Comparison of ENCODE assay signal across 8 cellular contexts in the genomic region with DNA sequence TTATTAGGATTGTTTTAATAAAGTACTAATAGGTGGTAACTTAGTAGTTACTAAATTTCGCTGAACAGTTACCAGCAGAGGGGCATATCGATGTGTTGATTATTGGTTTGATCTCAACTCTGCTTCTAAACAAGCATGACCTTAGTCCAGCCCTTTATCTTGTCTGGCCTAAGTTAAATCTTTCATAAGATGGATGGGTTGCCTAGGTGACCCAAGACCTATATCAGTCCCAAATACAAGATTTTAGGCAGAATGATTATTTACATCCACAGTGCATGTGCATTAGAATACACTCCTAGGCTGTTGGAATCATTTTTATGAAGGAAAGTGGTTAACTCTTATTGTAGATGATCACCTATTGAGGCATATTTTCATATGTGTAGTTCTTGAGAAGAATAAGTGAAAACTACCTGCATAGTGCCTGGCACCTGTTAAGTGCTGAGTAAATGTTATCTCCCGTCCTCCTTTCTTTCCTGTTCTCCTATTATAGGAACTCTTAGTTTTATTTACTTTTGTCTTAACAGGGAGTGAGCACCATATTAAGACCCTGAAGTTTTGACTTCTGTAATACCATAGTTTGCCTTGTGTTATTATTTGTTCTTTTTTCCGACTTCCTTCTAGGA. TPM values are rescaled to one million over a fixed set of nuclear protein-coding genes. Genes with fewer than 3 reads are reported as not detected.
DNase-seq lines count a peak whose midpoint lies in the region; ATAC-seq and TF ChIP-seq lines count a peak whose summit lies in the region.

No MANE protein-coding gene starts in this region.

- peak overlapping the region; percentile 90 for H3K27ac ChIP-seq in C4-2B

- peak overlapping the region in 2 of 3 donors; percentile 76 to 92 for H3K27ac Mint-ChIP-seq in IgD-negative memory B cell
- peak overlapping the region; percentile 89 for H3K27ac Mint-ChIP-seq in central memory CD8-positive, alpha-beta T cell (ENCODE audit: low read depth)
- peak overlapping the region; percentile 84 to 99 (median 96) for H3K27ac Mint-ChIP-seq in naive thymus-derived CD8-positive, alpha-beta T cell

- peaks cover 6 to 25% (median 21%) of the 10 kb centered on the region in 3 donors for H3K4me1 Mint-ChIP-seq in IgD-negative memory B cell
- H3K4me1 Mint-ChIP-seq in central memory CD8-positive, alpha-beta T cell, result peaks cover 29% of the 10 kb centered on the region
- H3K4me1 Mint-ChIP-seq in naive thymus-derived CD8-positive, alpha-beta T cell, result peaks cover 19 to 57% (median 43%) of the 10 kb centered on the region in 4 donors

- H3K9me3 Mint-ChIP-seq in IgD-negative memory B cell, result no peaks in the 10 kb centered on the region
- H3K9me3 Mint-ChIP-seq in central memory CD8-positive, alpha-beta T cell, result no peaks in the 10 kb centered on the region
- H3K9me3 Mint-ChIP-seq in naive thymus-derived CD8-positive, alpha-beta T cell, result no peaks in the 10 kb centered on the region

- no peak for ATAC-seq in central memory CD8-positive, alpha-beta T cell (replicated peaks; ENCODE audit: extremely low read depth, poor library complexity, severe bottlenecking)
- ATAC-seq in naive thymus-derived CD8-positive, alpha-beta T cell, result no peak
- ATAC-seq in sciatic nerve, result no peak
- no peak for ATAC-seq in HG02642 (IDR thresholded peaks at IDR 0.05; ENCODE audit: poor library complexity, unreplicated experiment)
- no peak for ATAC-seq in HG03159 (IDR thresholded peaks at IDR 0.05; ENCODE audit: unreplicated experiment)
- no peak for ATAC-seq in HG02840 (IDR thresholded peaks at IDR 0.05; ENCODE audit: low FRiP score, unreplicated experiment)

- TF ChIP-seq CTCF in C4-2B (conservative IDR thresholded peaks at IDR 0.05), result no peak

- H3K27me3 Mint-ChIP-seq in IgD-negative memory B cell, result no peaks in the 10 kb centered on the region
- H3K27me3 Mint-ChIP-seq in central memory CD8-positive, alpha-beta T cell, result no peaks in the 10 kb centered on the region
- H3K27me3 Mint-ChIP-seq in naive thymus-derived CD8-positive, alpha-beta T cell, result no peaks in the 10 kb centered on the region

- H3K36me3 Mint-ChIP-seq in IgD-negative memory B cell, result no peaks in the 10 kb centered on the region
- peaks cover 5% of the 10 kb centered on the region for H3K36me3 Mint-ChIP-seq in central memory CD8-positive, alpha-beta T cell (ENCODE audit: insufficient read depth)
- peaks cover 0 to 4% (median 3%) of the 10 kb centered on the region in 3 donors for H3K36me3 Mint-ChIP-seq in naive thymus-derived CD8-positive, alpha-beta T cell

- no peak for DNase-seq in central memory CD8-positive, alpha-beta T cell (ENCODE audit: low spot score in 2 of 2)
- DNase-seq in naive thymus-derived CD8-positive, alpha-beta T cell, result no peak
- DNase-seq in sciatic nerve (ENCODE audit: low spot score), result no peak

- H3K4me3 Mint-ChIP-seq in IgD-negative memory B cell, result peak overlapping the region; percentile 91 to 98 (median 96)
- H3K4me3 Mint-ChIP-seq in central memory CD8-positive, alpha-beta T cell, result peak overlapping the region; percentile 96
- peak overlapping the region; percentile 94 to 100 (median 98) for H3K4me3 Mint-ChIP-seq in naive thymus-derived CD8-positive, alpha-beta T cell

- intact Hi-C loops in sciatic nerve (cut with DNase I), result no loop called here

- POLR2A ChIA-PET in naive thymus-derived CD8-positive, alpha-beta T cell (lab: Charles Lee), result interaction anchor here (1.2 to 2.2 kb wide), 3 partner anchors 12 to 71 kb away, joined by 3 to 8 read pairs (median 6); a partner anchor contains a TSS

RNA-seq across cellular contexts. Expression of a gene that starts 1.1 kb away (rescaled TPM):
- 8.1 TPM for polyA plus RNA-seq in IgD-negative memory B cell
- 10 to 100 TPM; 30.6 to 33.3 TPM for total RNA-seq in naive thymus-derived CD8-positive, alpha-beta T cell
- 10 to 100 TPM; 17.9 to 32.6 (median 22.7) TPM for polyA plus RNA-seq in naive thymus-derived CD8-positive, alpha-beta T cell
- total RNA-seq in sciatic nerve, result 16.1 TPM
